ENCODE assay signal across 9 cellular contexts in genomic region chr19:49534632-49535385, GRCh38. TPM values are rescaled to one million over a fixed set of nuclear protein-coding genes. Genes with fewer than 3 reads are reported as not detected.
ATAC-seq and TF ChIP-seq lines count a peak whose summit lies in the region.
"Had no signal": no experiment of that assay in that cellular context is flagged by ENCODE, and none has a peak within 500 bp of the region (broad histone marks: within the 10 kb centered on the region; RNA-seq: fewer than 3 reads in every experiment).

No MANE protein-coding gene starts in this region.

- H3K9me3 ChIP-seq in HUES64 (ENCODE audit: insufficient read depth, low read depth, low read length) = no peaks in the 10 kb centered on the region
- H3K9me3 ChIP-seq in muscle layer of duodenum (ENCODE audit: control insufficient read depth in 1 of 2, low read length in 2 of 2) = no peaks in the 10 kb centered on the region
- H3K9me3 ChIP-seq: uterus had no signal

- peaks cover 7% of the 10 kb centered on the region for H3K27me3 ChIP-seq in HUES64 (ENCODE audit: insufficient read depth, low read length)
- H3K27me3 ChIP-seq in muscle layer of duodenum (ENCODE audit: low read depth, low read length) = no peaks in the 10 kb centered on the region
- H3K27me3 ChIP-seq: uterus had no signal

- H3K4me3 ChIP-seq in HUES64 (ENCODE audit: low read length) (peak overlapping the region; percentile 64), muscle layer of duodenum (ENCODE audit: low read depth in 1 of 2, low read length in 2 of 2) (peak overlapping the region; percentile 39 to 73)

- H3K9ac ChIP-seq in HUES64 (ENCODE audit: low read depth, low read length) = no peak overlapping the region

- WGBS in HUES64 = 41% methylated on average over 8 of the region's 8 CpGs

- peaks cover 16% of the 10 kb centered on the region for H3K4me1 Mint-ChIP-seq in activated T-helper 17 cell treated with anti-CD3 and anti-CD28 coated beads, Interleukin-2, amount 50 U/mL, for 72 hours

- H3K27ac ChIP-seq in C4-2B (peak overlapping the region; percentile 59), HUES64 (ENCODE audit: low read depth, low read length) (no peak overlapping the region), muscle layer of duodenum (ENCODE audit: low read length) (no peak overlapping the region)

- peak; percentile 64 for ATAC-seq in activated T-helper 17 cell treated with anti-CD3 and anti-CD28 coated beads, Interleukin-2, amount 50 U/mL, for 72 hours (replicated peaks)
- ATAC-seq in GM21825 (IDR thresholded peaks at IDR 0.05; ENCODE audit: unreplicated experiment) = no peak
- ATAC-seq in HG03159 (IDR thresholded peaks at IDR 0.05; ENCODE audit: unreplicated experiment) = no peak
- ATAC-seq in esophagus mucosa = no peak
- no peak for ATAC-seq in GM21447 (IDR thresholded peaks at IDR 0.05; ENCODE audit: unreplicated experiment)

- no peaks in the 10 kb centered on the region for H3K4me1 ChIP-seq in HUES64 (ENCODE audit: insufficient read depth, low read length)
- H3K4me1 ChIP-seq in muscle layer of duodenum (ENCODE audit: control insufficient read depth in 1 of 2, insufficient read depth in 2 of 2, low read length in 2 of 2) = peaks cover 0 to 10% of the 10 kb centered on the region in 2 donors
- H3K4me1 ChIP-seq: uterus had no signal

- H3K27ac Mint-ChIP-seq in activated T-helper 17 cell treated with anti-CD3 and anti-CD28 coated beads, Interleukin-2, amount 50 U/mL, for 72 hours = peak overlapping the region; percentile 86

- H3K9me3 Mint-ChIP-seq in activated T-helper 17 cell treated with anti-CD3 and anti-CD28 coated beads, Interleukin-2, amount 50 U/mL, for 72 hours = no peaks in the 10 kb centered on the region

- H3K36me3 ChIP-seq in HUES64 (ENCODE audit: insufficient read depth, low read length) = peaks cover 10% of the 10 kb centered on the region; the same call in 1 of the 2 replicates
- H3K36me3 ChIP-seq in muscle layer of duodenum (ENCODE audit: control insufficient read depth in 1 of 2, insufficient read depth in 2 of 2, low read length in 2 of 2) = peaks cover 10 to 11% of the 10 kb centered on the region in 2 donors
- H3K36me3 ChIP-seq: uterus had no signal

- peak overlapping the region; percentile 92 for H3K4me3 Mint-ChIP-seq in activated T-helper 17 cell treated with anti-CD3 and anti-CD28 coated beads, Interleukin-2, amount 50 U/mL, for 72 hours

- peaks cover 5% of the 10 kb centered on the region for H3K36me3 Mint-ChIP-seq in activated T-helper 17 cell treated with anti-CD3 and anti-CD28 coated beads, Interleukin-2, amount 50 U/mL, for 72 hours (ENCODE audit: low read depth)

- TF ChIP-seq CTCF in C4-2B (conservative IDR thresholded peaks at IDR 0.05) = no peak

- no peaks in the 10 kb centered on the region for H3K27me3 Mint-ChIP-seq in activated T-helper 17 cell treated with anti-CD3 and anti-CD28 coated beads, Interleukin-2, amount 50 U/mL, for 72 hours

RNA-seq across cellular contexts. Expression of gene RCN3, which starts 7.0 kb away (rescaled TPM):
- 3.3 TPM for polyA plus RNA-seq in HUES64 (2013, experiment 1 of 2)
- polyA plus RNA-seq in HUES64 (2013, experiment 2 of 2) = 3.6 TPM
- 10 to 100 TPM in 1 of 2 donors, 1 to 10 TPM in 1; 1.2 to 11.8 TPM for total RNA-seq in activated T-helper 17 cell treated with anti-CD3 and anti-CD28 coated beads, Interleukin-2, amount 50 U/mL, for 72 hours
- total RNA-seq in esophagus mucosa = 1.8 TPM

RNA-seq across cellular contexts. Expression of gene FCGRT, which starts 22.3 kb away (rescaled TPM):
- polyA plus RNA-seq in HUES64 (2013, experiment 1 of 2) = 14.3 TPM
- 24.0 TPM for polyA plus RNA-seq in HUES64 (2013, experiment 2 of 2)
- total RNA-seq in activated T-helper 17 cell treated with anti-CD3 and anti-CD28 coated beads, Interleukin-2, amount 50 U/mL, for 72 hours = 10 to 100 TPM; 11.1 to 15.8 TPM
- 30.4 TPM for total RNA-seq in esophagus mucosa

RNA-seq across cellular contexts. Expression of gene RPS11, which starts 38.6 kb away (rescaled TPM):
- 2,364 TPM for polyA plus RNA-seq in HUES64 (2013, experiment 1 of 2)
- 2,511 TPM for polyA plus RNA-seq in HUES64 (2013, experiment 2 of 2)
- 1,000 to 10,000 TPM; 2,381 to 3,085 TPM for total RNA-seq in activated T-helper 17 cell treated with anti-CD3 and anti-CD28 coated beads, Interleukin-2, amount 50 U/mL, for 72 hours
- 1,446 TPM for total RNA-seq in esophagus mucosa

RNA-seq across cellular contexts. Expression of gene NOSIP, which starts 45.5 kb away (rescaled TPM):
- 61.3 TPM for polyA plus RNA-seq in HUES64 (2013, experiment 1 of 2)
- 62.8 TPM for polyA plus RNA-seq in HUES64 (2013, experiment 2 of 2)
- total RNA-seq in activated T-helper 17 cell treated with anti-CD3 and anti-CD28 coated beads, Interleukin-2, amount 50 U/mL, for 72 hours = 100 to 1,000 TPM; 101 to 103 TPM
- total RNA-seq in esophagus mucosa = 38.6 TPM

RNA-seq across cellular contexts. Expression of gene PRRG2, which starts 46.3 kb away (rescaled TPM):
- polyA plus RNA-seq in HUES64 (2013, experiment 1 of 2) = 1.8 TPM
- 1.5 TPM for polyA plus RNA-seq in HUES64 (2013, experiment 2 of 2)
- 10 to 100 TPM in 1 of 2 donors, 1 to 10 TPM in 1; 3.8 to 12.3 TPM for total RNA-seq in activated T-helper 17 cell treated with anti-CD3 and anti-CD28 coated beads, Interleukin-2, amount 50 U/mL, for 72 hours
- total RNA-seq in esophagus mucosa = 13.2 TPM
